Comparison of ENCODE assay signal across 14 cellular contexts in genomic region chr4:110503588-110504435, GRCh38. TPM values are rescaled to one million over a fixed set of nuclear protein-coding genes. Genes with fewer than 3 reads are reported as not detected.
DNase-seq lines count a peak whose midpoint lies in the region; ATAC-seq and TF ChIP-seq lines count a peak whose summit lies in the region.
"Had no signal": no experiment of that assay in that cellular context is flagged by ENCODE, and none has a peak within 500 bp of the region (broad histone marks: within the 10 kb centered on the region; RNA-seq: fewer than 3 reads in every experiment).

No MANE protein-coding gene starts in this region.

- TF ChIP-seq CTCF in brain microvascular endothelial cell (IDR thresholded peaks at IDR 0.05; ENCODE audit: low read depth, low read length, missing control alignments) (no peak), ovary (IDR thresholded peaks at IDR 0.05) (no peak)

- peak overlapping the region; percentile 12 for H3K27ac ChIP-seq in brain microvascular endothelial cell
- no peak overlapping the region for H3K27ac ChIP-seq in ovary
- H3K27ac ChIP-seq: VCaP had no signal

- ATAC-seq in HG03469 (IDR thresholded peaks at IDR 0.05; ENCODE audit: unreplicated experiment) (peak; percentile 59), left lobe of liver (peak; percentile 22)
- ATAC-seq: activated T-cell treated with anti-CD3 and anti-CD28 coated beads, Interleukin-2, amount 50 U/mL, for 72 hours had no signal

- H3K27me3 ChIP-seq in brain microvascular endothelial cell (replicated peaks): no peaks in the 10 kb centered on the region
- H3K27me3 ChIP-seq in ovary: no peaks in the 10 kb centered on the region

- no peaks in the 10 kb centered on the region for H3K9me3 ChIP-seq in ovary

- 30 to 39% (median 39%) methylated on average over 5 of the region's 5 CpGs for WGBS in ovary, 3 donors

- H3K4me1 ChIP-seq in ovary (ENCODE audit: insufficient read depth): no peaks in the 10 kb centered on the region

- no peak for TF ChIP-seq EP300 in ovary (IDR thresholded peaks at IDR 0.05)

- TF ChIP-seq POLR2A in ovary (IDR thresholded peaks at IDR 0.05): no peak

- in situ Hi-C loops in brain microvascular endothelial cell (cut with HindIII; ENCODE audit: low pct_ligation_motif_present, low sequenced_read_pairs): loop anchor here (25.0 kb wide), 1 partner anchor 492 kb away; no protein-coding TSS in a partner anchor

- intact Hi-C loops in ovary (cut with DNase I): no loop called here

- H3K36me3 ChIP-seq in brain microvascular endothelial cell (replicated peaks): no peaks in the 10 kb centered on the region
- no peaks in the 10 kb centered on the region for H3K36me3 ChIP-seq in ovary

- peak; percentile 27 for DNase-seq in Ammon's horn (ENCODE audit: low spot score)
- DNase-seq in brain microvascular endothelial cell: peak; percentile 33
- DNase-seq in left lobe of liver (ENCODE audit: low spot score): no peak
- DNase-seq in CD1c-positive myeloid dendritic cell (ENCODE audit: extremely low spot score): no peak
- no peak for DNase-seq in NOMO-1 treated with DMSO at 0.1 percent for 48 hours (lab: John Stamatoyannopoulos, UW; ENCODE audit: unreplicated experiment)
- no peak for DNase-seq in ovary
- no peak for DNase-seq in dedifferentiated amniotic fluid mesenchymal stem cell (ENCODE audit: extremely low spot score)
- DNase-seq: activated T-cell treated with anti-CD3 and anti-CD28 coated beads, Interleukin-2, amount 50 U/mL, for 72 hours; GDM1; mammary epithelial cell; retina had no signal

- H3K4me3 ChIP-seq in brain microvascular endothelial cell (ENCODE audit: low read depth, low read length) (no peak overlapping the region), ovary (no peak overlapping the region)

RNA-seq across cellular contexts. Expression of gene ENPEP, which starts 27.9 kb away (rescaled TPM):
- 18.9 TPM for total RNA-seq in left lobe of liver
- 1 to 10 TPM in 6 of 7 donors, under 1 TPM in 1; 0.91 to 3.6 (median 2.2) TPM for total RNA-seq in ovary
- 1 to 10 TPM; 1.5 to 4.7 TPM for polyA plus RNA-seq in ovary
- total RNA-seq: bronchial epithelial cell, mammary epithelial cell had no signal
- polyA plus RNA-seq: mammary epithelial cell had no signal

Comparison
In these comparisons a context has a peak if more than half of its experiments do, and no peak if none do; other contexts are left out.
1. DNase-seq: peak in Ammon's horn (single experiment) and brain microvascular endothelial cell (single experiment); none in left lobe of liver (single experiment), CD1c-positive myeloid dendritic cell (single experiment), NOMO-1 treated with DMSO at 0.1 percent for 48 hours (single experiment), ovary (0 of 5) and dedifferentiated amniotic fluid mesenchymal stem cell (single experiment).